8 cellular contexts compared by ENCODE assay signal in the genomic region with DNA sequence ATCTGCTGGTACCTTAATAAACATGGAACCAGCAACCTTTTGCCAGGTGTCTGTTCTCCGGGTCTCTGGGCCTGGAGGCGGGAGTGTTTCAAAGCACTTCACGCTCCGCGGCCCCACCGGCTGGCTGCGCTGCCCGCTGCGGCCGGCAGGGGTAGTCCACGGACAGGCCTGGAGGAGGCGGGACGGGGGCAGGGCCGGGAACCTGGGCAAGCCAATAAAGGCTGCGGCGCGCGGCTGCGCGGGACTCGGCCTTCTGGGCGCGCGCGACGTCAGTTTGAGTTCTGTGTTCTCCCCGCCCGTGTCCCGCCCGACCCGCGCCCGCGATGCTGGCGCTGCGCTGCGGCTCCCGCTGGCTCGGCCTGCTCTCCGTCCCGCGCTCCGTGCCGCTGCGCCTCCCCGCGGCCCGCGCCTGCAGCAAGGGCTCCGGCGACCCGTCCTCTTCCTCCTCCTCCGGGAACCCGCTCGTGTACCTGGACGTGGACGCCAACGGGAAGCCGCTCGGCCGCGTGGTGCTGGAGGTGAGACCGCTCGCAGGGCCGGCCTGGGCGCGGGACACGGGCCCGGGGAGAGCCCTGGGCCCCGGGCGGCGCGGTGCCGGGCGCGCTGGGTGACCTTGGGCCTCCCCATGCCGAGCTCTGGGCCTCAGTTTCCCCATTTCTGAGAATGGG. TPM values are rescaled to one million over a fixed set of nuclear protein-coding genes. Genes with fewer than 3 reads are reported as not detected.
DNase-seq lines count a peak whose midpoint lies in the region; ATAC-seq lines count a peak whose summit lies in the region.

Gene PPIF (plus strand): TSS at position 244 of the 668 bp plus-strand sequence. CDS start 80 bp downstream, at position 324.

- H3K4me1 Mint-ChIP-seq in natural killer cell treated with Interleukin-12 subunit alpha and Interleukin-12 subunit beta and Interleukin-15 and Interleukin-18, amount 100 ng/mL, for 72 hours (ENCODE audit: low read depth in 2 of 2), result peaks cover 41 to 44% of the 10 kb centered on the region in 2 donors

- H3K9me3 ChIP-seq in KOPT-K1 (ENCODE audit: insufficient read depth, low read length, poor library complexity, severe bottlenecking), result no peaks in the 10 kb centered on the region

- DNase-seq in EL, result peak; percentile 91
- DNase-seq in RPMI8226, result peak; percentile 89
- peak; percentile 93 for DNase-seq in activated T-helper 9 cell treated with anti-CD3 and anti-CD28 coated beads, Interleukin-2, amount 50 U/mL, for 16 hours (ENCODE audit: low read depth)
- DNase-seq in fibroblast of peridontal ligament (ENCODE audit: extremely low read depth), result peak; percentile 87
- peak; percentile 96 for DNase-seq in natural killer cell treated with Interleukin-12 subunit alpha and Interleukin-12 subunit beta and Interleukin-15 and Interleukin-18, amount 100 ng/mL, for 72 hours (ENCODE audit: low spot score)
- DNase-seq in stimulated activated naive CD4-positive, alpha-beta T cell treated with Interleukin-2 at 50 U/mL for 16 hours (lab: John Stamatoyannopoulos, UW), result peak; percentile 90

- H3K9me3 Mint-ChIP-seq in natural killer cell treated with Interleukin-12 subunit alpha and Interleukin-12 subunit beta and Interleukin-15 and Interleukin-18, amount 100 ng/mL, for 72 hours, result no peaks in the 10 kb centered on the region

- no peaks in the 10 kb centered on the region for H3K27me3 Mint-ChIP-seq in natural killer cell treated with Interleukin-12 subunit alpha and Interleukin-12 subunit beta and Interleukin-15 and Interleukin-18, amount 100 ng/mL, for 72 hours

- H3K36me3 Mint-ChIP-seq in natural killer cell treated with Interleukin-12 subunit alpha and Interleukin-12 subunit beta and Interleukin-15 and Interleukin-18, amount 100 ng/mL, for 72 hours, result peaks cover 12% of the 10 kb centered on the region

- H3K27ac Mint-ChIP-seq in natural killer cell treated with Interleukin-12 subunit alpha and Interleukin-12 subunit beta and Interleukin-15 and Interleukin-18, amount 100 ng/mL, for 72 hours, result peak within 1 kb of the TSS; percentile 92 to 98

- ATAC-seq in GM21786 (IDR thresholded peaks at IDR 0.05; ENCODE audit: unreplicated experiment), result peak; percentile 75
- peak; percentile 90 to 94 for ATAC-seq in natural killer cell treated with Interleukin-12 subunit alpha and Interleukin-12 subunit beta and Interleukin-15 and Interleukin-18, amount 100 ng/mL, for 72 hours

- peak within 1 kb of the TSS; percentile 98 for H3K27ac ChIP-seq in KOPT-K1 (ENCODE audit: low read depth, low read length, poor library complexity, severe bottlenecking)

- H3K4me3 Mint-ChIP-seq in natural killer cell treated with Interleukin-12 subunit alpha and Interleukin-12 subunit beta and Interleukin-15 and Interleukin-18, amount 100 ng/mL, for 72 hours, result peak within 1 kb of the TSS; percentile 94

- peaks cover 40% of the 10 kb centered on the region for H3K36me3 ChIP-seq in KOPT-K1 (ENCODE audit: insufficient read depth, low read length)

RNA-seq across cellular contexts. Expression of gene PPIF, which starts in this region (rescaled TPM):
- total RNA-seq in natural killer cell treated with Interleukin-12 subunit alpha and Interleukin-12 subunit beta and Interleukin-15 and Interleukin-18, amount 100 ng/mL, for 72 hours, result 100 to 1,000 TPM; 266 to 391 TPM

Comparison
In these comparisons a context has a peak if more than half of its experiments do, and no peak if none do; other contexts are left out.
1. Peak in every context shown above with its lines: DNase-seq, ATAC-seq and H3K27ac ChIP-seq.